ENCODE assay signal across 8 cellular contexts in genomic region chr2:105919826-105920225, GRCh38.
DNase-seq lines count a peak whose midpoint lies in the region; ATAC-seq and TF ChIP-seq lines count a peak whose summit lies in the region.

No MANE protein-coding gene starts in this region.

- H3K27ac ChIP-seq in uterus (no peak overlapping the region), ovary (no peak overlapping the region)

- H3K36me3 ChIP-seq in uterus = no peaks in the 10 kb centered on the region
- H3K36me3 ChIP-seq in ovary = no peaks in the 10 kb centered on the region

- DNase-seq in AG04449 (ENCODE audit: low read depth, low spot score) = peak; percentile 21
- DNase-seq in HS-27A (ENCODE audit: low read depth) = peak; percentile 7
- DNase-seq in activated CD8-positive, alpha-beta T cell treated with anti-CD3 and anti-CD28 coated beads for 36 hours = peak; percentile 69
- DNase-seq in fibroblast of mammary gland (ENCODE audit: low read depth) = peak; percentile 60
- DNase-seq in stimulated activated CD4-positive, alpha-beta T cell treated with anti-CD3 and anti-CD28 coated beads, Interleukin-1b, Interleukin-23, amount 100 ng/mL, for 1 hour (ENCODE audit: low read depth in 2 of 2) = peak; percentile 32 to 35
- no peak for DNase-seq in uterus
- DNase-seq in ovary = no peak

- peak; percentile 66 for ATAC-seq in activated CD8-positive, alpha-beta T cell treated with anti-CD3 and anti-CD28 coated beads for 36 hours
- no peak for ATAC-seq in HG03039 (IDR thresholded peaks at IDR 0.05; ENCODE audit: unreplicated experiment)

- H3K4me1 ChIP-seq in uterus = no peaks in the 10 kb centered on the region
- peaks cover 6% of the 10 kb centered on the region for H3K4me1 ChIP-seq in ovary (ENCODE audit: insufficient read depth)

- no peaks in the 10 kb centered on the region for H3K27me3 Mint-ChIP-seq in activated CD8-positive, alpha-beta T cell treated with anti-CD3 and anti-CD28 coated beads for 36 hours

- POLR2A ChIA-PET in AG04449 (lab: Yijun Ruan, JAX) = interaction anchor here (0.6 kb wide), 1 partner anchor 478 kb away, joined by 3 read pairs; no protein-coding TSS in a partner anchor
- POLR2A ChIA-PET in activated CD8-positive, alpha-beta T cell treated with anti-CD3 and anti-CD28 coated beads for 36 hours (lab: Charles Lee) = interaction anchor here (0.6 to 0.9 kb wide), 2 partner anchors 22 to 34 kb away, joined by 3 read pairs; no protein-coding TSS in a partner anchor

- CTCF ChIA-PET in AG04449 (lab: Yijun Ruan, JAX) = no interaction called here
- CTCF ChIA-PET in activated CD8-positive, alpha-beta T cell treated with anti-CD3 and anti-CD28 coated beads for 36 hours (lab: Charles Lee) = interaction anchor here (0.6 to 2.3 kb wide), 16 partner anchors 8 to 343 kb away, joined by 3 to 10 read pairs (median 4); no protein-coding TSS in a partner anchor

- peaks cover 23% of the 10 kb centered on the region for H3K9me3 Mint-ChIP-seq in activated CD8-positive, alpha-beta T cell treated with anti-CD3 and anti-CD28 coated beads for 36 hours

- TF ChIP-seq POLR2A in uterus (IDR thresholded peaks at IDR 0.05) = no peak
- TF ChIP-seq POLR2A in ovary (IDR thresholded peaks at IDR 0.05) = no peak

- H3K4me3 ChIP-seq in AG04449 (ENCODE audit: low read depth, low read length) (no peak overlapping the region), fibroblast of mammary gland (ENCODE audit: control insufficient read depth, low read depth, low read length) (no peak overlapping the region), uterus (no peak overlapping the region), ovary (no peak overlapping the region)

- H3K4me1 Mint-ChIP-seq in activated CD8-positive, alpha-beta T cell treated with anti-CD3 and anti-CD28 coated beads for 36 hours (ENCODE audit: low read depth) = peaks cover 45% of the 10 kb centered on the region

- H3K9me3 ChIP-seq in uterus (peaks cover 0 to 4% of the 10 kb centered on the region in 2 donors), ovary (no peaks in the 10 kb centered on the region)

- H3K36me3 Mint-ChIP-seq in activated CD8-positive, alpha-beta T cell treated with anti-CD3 and anti-CD28 coated beads for 36 hours (ENCODE audit: low read depth) = peaks cover 15% of the 10 kb centered on the region

- intact Hi-C loops in activated CD8-positive, alpha-beta T cell treated with anti-CD3 and anti-CD28 coated beads for 36 hours (cut with micrococcal nuclease) = no loop called here
- intact Hi-C loops in uterus (cut with DNase I; ENCODE audit: low total_unique reads) = loop anchor here (5.0 kb wide), 1 partner anchor 347 kb away; no protein-coding TSS in a partner anchor
- intact Hi-C loops in ovary (cut with DNase I) = loop anchor here in 1 of 4 donors (5.0 kb wide), 1 partner anchor 88 kb away; no protein-coding TSS in a partner anchor

- no peak overlapping the region for H3K27ac Mint-ChIP-seq in activated CD8-positive, alpha-beta T cell treated with anti-CD3 and anti-CD28 coated beads for 36 hours

- TF ChIP-seq CTCF in AG04449 (IDR thresholded peaks at IDR 0.05; ENCODE audit: insufficient read depth, low read length, missing control alignments) = peak; percentile 26
- no peak for TF ChIP-seq CTCF in activated CD8-positive, alpha-beta T cell treated with anti-CD3 and anti-CD28 coated beads for 36 hours (IDR thresholded peaks at IDR 0.05)
- peak; percentile 55 for TF ChIP-seq CTCF in fibroblast of mammary gland (conservative IDR thresholded peaks at IDR 0.05; ENCODE audit: control insufficient read depth, insufficient read depth, low read depth, low read length)
- TF ChIP-seq CTCF in uterus (IDR thresholded peaks at IDR 0.05) = no peak
- no peak for TF ChIP-seq CTCF in ovary (IDR thresholded peaks at IDR 0.05)

- H3K27me3 ChIP-seq in uterus (no peaks in the 10 kb centered on the region), ovary (no peaks in the 10 kb centered on the region)

- TF ChIP-seq EP300 in ovary (IDR thresholded peaks at IDR 0.05) = no peak

- no peak overlapping the region for H3K4me3 Mint-ChIP-seq in activated CD8-positive, alpha-beta T cell treated with anti-CD3 and anti-CD28 coated beads for 36 hours

Comparison
In these comparisons a context has a peak if more than half of its experiments do, and no peak if none do; other contexts are left out.
1. DNase-seq: peak in AG04449 (single experiment), HS-27A (single experiment), activated CD8-positive, alpha-beta T cell treated with anti-CD3 and anti-CD28 coated beads for 36 hours (single experiment), fibroblast of mammary gland (single experiment) and stimulated activated CD4-positive, alpha-beta T cell treated with anti-CD3 and anti-CD28 coated beads, Interleukin-1b, Interleukin-23, amount 100 ng/mL, for 1 hour (2 of 2); none in uterus (0 of 2) and ovary (0 of 5).
2. CTCF ChIP-seq: peak in AG04449 (single experiment) and fibroblast of mammary gland (single experiment); none in activated CD8-positive, alpha-beta T cell treated with anti-CD3 and anti-CD28 coated beads for 36 hours (single experiment), uterus (0 of 4) and ovary (0 of 3).